Comparison of ENCODE assay signal across 9 cellular contexts in the genomic region with DNA sequence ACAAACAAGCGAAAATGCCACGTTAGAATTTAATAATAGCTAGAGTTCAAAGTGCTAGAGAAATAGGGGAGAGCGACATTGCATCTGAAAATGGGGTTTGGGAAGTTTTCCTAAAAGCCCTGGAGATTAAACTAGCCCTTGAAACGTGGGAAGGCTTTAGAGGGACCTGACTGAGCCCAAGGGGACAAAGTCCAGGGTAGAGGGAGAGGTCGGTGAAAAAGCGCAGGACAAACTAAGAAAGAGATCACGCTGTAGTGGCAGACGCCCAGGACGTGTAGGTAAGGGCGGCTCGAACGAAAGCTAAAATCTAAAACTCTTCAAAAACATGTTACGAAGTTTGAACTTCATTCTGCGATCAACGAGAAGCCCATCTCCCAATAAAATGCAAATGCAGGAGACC. TPM values are rescaled to one million over a fixed set of nuclear protein-coding genes. Genes with fewer than 3 reads are reported as not detected.
DNase-seq lines count a peak whose midpoint lies in the region; ATAC-seq and TF ChIP-seq lines count a peak whose summit lies in the region.
"Had no signal": no experiment of that assay in that cellular context is flagged by ENCODE, and none has a peak within 500 bp of the region (broad histone marks: within the 10 kb centered on the region; RNA-seq: fewer than 3 reads in every experiment).

No MANE protein-coding gene starts in this region.

- no peak for TF ChIP-seq CTCF in esophagus muscularis mucosa (IDR thresholded peaks at IDR 0.05)

- H3K9me3 ChIP-seq in SJSA1 (replicated peaks) (no peaks in the 10 kb centered on the region), esophagus muscularis mucosa (no peaks in the 10 kb centered on the region)

- H3K9ac ChIP-seq in rectal smooth muscle tissue (ENCODE audit: low read length), result no peak overlapping the region

- DNase-seq in ELF-1 (ENCODE audit: low read depth, low spot score) (peak; percentile 18), SJSA1 (ENCODE audit: low read depth in 1 of 2, low spot score in 2 of 2) (no peak), esophagus muscularis mucosa (ENCODE audit: extremely low spot score) (no peak), NCI-H1417 (lab: John Stamatoyannopoulos, UW) (no peak), mesenteric fat pad (ENCODE audit: low spot score) (no peak)
- no peak for DNase-seq in activated CD4-positive, CD25-positive, alpha-beta regulatory T cell treated with anti-CD3 and anti-CD28 coated beads, Interleukin-2, amount 50 U/mL, for 72 hours

- H3K27ac ChIP-seq in SJSA1 (peak overlapping the region; percentile 94), esophagus muscularis mucosa (replicated peaks in 1 of 4) (peak overlapping the region; percentile 94 to 98 (median 96)), rectal smooth muscle tissue (ENCODE audit: low read depth, low read length) (peak overlapping the region; percentile 94)

- 64% methylated on average over 15 of the region's 15 CpGs for WGBS in esophagus muscularis mucosa

- H3K4me1 ChIP-seq in SJSA1 (replicated peaks), result peaks cover 3% of the 10 kb centered on the region; the same call in 1 of the 2 replicates
- H3K4me1 ChIP-seq in esophagus muscularis mucosa, result peaks cover 0 to 19% (median 14%) of the 10 kb centered on the region in 4 donors
- H3K4me1 ChIP-seq in rectal smooth muscle tissue (ENCODE audit: control insufficient read depth, insufficient read depth, low read length), result no peaks in the 10 kb centered on the region

- TF ChIP-seq EP300 in esophagus muscularis mucosa (IDR thresholded peaks at IDR 0.05), result no peak

- no peaks in the 10 kb centered on the region for H3K27me3 ChIP-seq in SJSA1 (replicated peaks)
- H3K27me3 ChIP-seq in esophagus muscularis mucosa, result no peaks in the 10 kb centered on the region
- no peaks in the 10 kb centered on the region for H3K27me3 ChIP-seq in rectal smooth muscle tissue (ENCODE audit: control insufficient read depth, insufficient read depth, low read length)

- ATAC-seq in GM18867 (IDR thresholded peaks at IDR 0.05; ENCODE audit: unreplicated experiment), result no peak

- intact Hi-C loops in esophagus muscularis mucosa (cut with DNase I), result no loop called here

- H3K36me3 ChIP-seq in SJSA1, result peaks cover 5% of the 10 kb centered on the region
- H3K36me3 ChIP-seq in esophagus muscularis mucosa, result no peaks in the 10 kb centered on the region
- no peaks in the 10 kb centered on the region for H3K36me3 ChIP-seq in rectal smooth muscle tissue (ENCODE audit: control insufficient read depth, insufficient read depth, low read length)

- H3K4me3 ChIP-seq in SJSA1, result peak overlapping the region; percentile 91
- peak overlapping the region; percentile 69 to 87 (median 82) for H3K4me3 ChIP-seq in esophagus muscularis mucosa
- H3K4me3 ChIP-seq in rectal smooth muscle tissue (ENCODE audit: low read length), result peak overlapping the region; percentile 60

- TF ChIP-seq POLR2A in esophagus muscularis mucosa (IDR thresholded peaks at IDR 0.05; ENCODE audit: low read depth), result no peak

RNA-seq across cellular contexts. Expression of a gene that starts 1.1 kb away (rescaled TPM):
- total RNA-seq in SJSA1 (2014; rRNA removed; shearing (Covaris generic)), result 34.7 and 49.6 TPM in 2 replicates
- total RNA-seq in esophagus muscularis mucosa (10 to 100 TPM; 17.9 to 29.2 (median 22.4) TPM), mesenteric fat pad (20.0 TPM)

RNA-seq across cellular contexts. Expression of a gene that starts 31.4 kb away (rescaled TPM):
- not detected in 2 replicates for total RNA-seq in SJSA1 (2014; rRNA removed; shearing (Covaris generic))
- total RNA-seq in esophagus muscularis mucosa, result not detected
- total RNA-seq in mesenteric fat pad, result not detected
- total RNA-seq: SK-MEL-5 had no signal
